Comparison of ENCODE assay signal across 23 cellular contexts in genomic region chr10:132264306-132264950, GRCh38. TPM values are rescaled to one million over a fixed set of nuclear protein-coding genes. Genes with fewer than 3 reads are reported as not detected.
DNase-seq lines count a peak whose midpoint lies in the region; ATAC-seq, FAIRE-seq and TF ChIP-seq lines count a peak whose summit lies in the region.
"Had no signal": no experiment of that assay in that cellular context is flagged by ENCODE, and none has a peak within 500 bp of the region (broad histone marks: within the 10 kb centered on the region; RNA-seq: fewer than 3 reads in every experiment).

No MANE protein-coding gene starts in this region.

- H3K4me3 ChIP-seq in Panc1 (ENCODE audit: low read depth in 2 of 2, low read length in 2 of 2) (no peak overlapping the region), kidney (ENCODE audit: low read length in 2 of 2) (no peak overlapping the region)
- H3K4me3 ChIP-seq: BLaER1, GM12878 had no signal

- BruUV-seq in Panc1 (replicated peaks; lab: Mats Ljungman, UMichigan): no TSS peak

- H3K36me3 ChIP-seq in Panc1 (ENCODE audit: control insufficient read depth, insufficient read depth, low read length) (no peaks in the 10 kb centered on the region), kidney (ENCODE audit: control insufficient read depth in 1 of 2, insufficient read depth in 2 of 2, low read length in 2 of 2) (no peaks in the 10 kb centered on the region)
- H3K36me3 ChIP-seq: BLaER1 had no signal

- H3K4me1 ChIP-seq in Panc1 (ENCODE audit: control insufficient read depth, insufficient read depth, low read length): peaks cover 27% of the 10 kb centered on the region
- peaks cover 0 to 3% of the 10 kb centered on the region in 2 donors for H3K4me1 ChIP-seq in kidney (ENCODE audit: control insufficient read depth in 1 of 2, insufficient read depth in 1 of 2, low read depth in 1 of 2, low read length in 2 of 2)
- H3K4me1 ChIP-seq: Caco-2 had no signal

- H3K9ac ChIP-seq in kidney (ENCODE audit: low read length in 2 of 2): no peak overlapping the region
- H3K9ac ChIP-seq: BLaER1 had no signal

- no peaks in the 10 kb centered on the region for H3K27me3 Mint-ChIP-seq in activated CD4-positive, alpha-beta T cell treated with anti-CD3 and anti-CD28 coated beads, Interleukin-2, amount 10 ng/mL, durations not matched to agents 7 days and 5 days
- H3K27me3 Mint-ChIP-seq in activated CD4-positive, alpha-beta T cell treated with anti-CD3 and anti-CD28 coated beads for 36 hours: no peaks in the 10 kb centered on the region
- H3K27me3 Mint-ChIP-seq: CD4-positive, alpha-beta memory T cell had no signal

- no peaks in the 10 kb centered on the region for H3K27me3 ChIP-seq in Panc1 (ENCODE audit: control insufficient read depth, insufficient read depth, low read length)
- H3K27me3 ChIP-seq: BLaER1 had no signal

- no peak for ATAC-seq in activated CD4-positive, alpha-beta T cell treated with anti-CD3 and anti-CD28 coated beads for 36 hours
- no peak for ATAC-seq in Panc1
- ATAC-seq: GM12878 had no signal

- intact Hi-C loops in activated CD4-positive, alpha-beta T cell treated with anti-CD3 and anti-CD28 coated beads for 36 hours (cut with DNase I, micrococcal nuclease): no loop called here
- intact Hi-C loops in Panc1 (cut with micrococcal nuclease; ENCODE audit: unreplicated experiment): no loop called here
- intact Hi-C loops in kidney (cut with DNase I): no loop called here
- intact Hi-C loops in posterior vena cava (cut with DNase I): loop anchor here in 1 of 2 donors (5.0 kb wide), 1 partner anchor 543 kb away; no protein-coding TSS in a partner anchor

- no peak overlapping the region for H3K4me3 Mint-ChIP-seq in activated CD4-positive, alpha-beta T cell treated with anti-CD3 and anti-CD28 coated beads, Interleukin-2, amount 10 ng/mL, durations not matched to agents 7 days and 5 days
- no peak overlapping the region for H3K4me3 Mint-ChIP-seq in activated CD4-positive, alpha-beta T cell treated with anti-CD3 and anti-CD28 coated beads for 36 hours
- H3K4me3 Mint-ChIP-seq: CD4-positive, alpha-beta memory T cell; H9; HFFc6 had no signal

- in situ Hi-C loops in Panc1 (cut with HindIII; ENCODE audit: low pct_unique_long_range_greater_than_20kb, low sequenced_read_pairs): no loop called here

- POLR2A ChIA-PET in activated CD4-positive, alpha-beta T cell treated with anti-CD3 and anti-CD28 coated beads, Interleukin-2, amount 10 ng/mL, durations not matched to agents 7 days and 5 days (lab: Charles Lee): no interaction called here
- POLR2A ChIA-PET in activated CD4-positive, alpha-beta T cell treated with anti-CD3 and anti-CD28 coated beads for 36 hours (lab: Charles Lee): no interaction called here
- POLR2A ChIA-PET in Panc1 (lab: Charles Lee): no interaction called here

- peaks cover 3% of the 10 kb centered on the region for H3K36me3 Mint-ChIP-seq in activated CD4-positive, alpha-beta T cell treated with anti-CD3 and anti-CD28 coated beads, Interleukin-2, amount 10 ng/mL, durations not matched to agents 7 days and 5 days (ENCODE audit: low read depth)
- no peaks in the 10 kb centered on the region for H3K36me3 Mint-ChIP-seq in activated CD4-positive, alpha-beta T cell treated with anti-CD3 and anti-CD28 coated beads for 36 hours (ENCODE audit: low read depth)
- H3K36me3 Mint-ChIP-seq: CD4-positive, alpha-beta memory T cell had no signal

- no peaks in the 10 kb centered on the region for H3K9me3 ChIP-seq in Panc1 (ENCODE audit: control insufficient read depth, insufficient read depth, low read depth, low read length)
- no peaks in the 10 kb centered on the region for H3K9me3 ChIP-seq in kidney (ENCODE audit: control insufficient read depth in 1 of 2, low read length in 2 of 2)
- H3K9me3 ChIP-seq: BLaER1, Caco-2 had no signal

- TF ChIP-seq CTCF in Panc1 (IDR thresholded peaks at IDR 0.05) (no peak), kidney (IDR thresholded peaks at IDR 0.05; ENCODE audit: borderline replicate concordance, extremely low read depth, insufficient read depth) (no peak)

- peaks cover 21% of the 10 kb centered on the region for H3K4me1 Mint-ChIP-seq in activated CD4-positive, alpha-beta T cell treated with anti-CD3 and anti-CD28 coated beads, Interleukin-2, amount 10 ng/mL, durations not matched to agents 7 days and 5 days
- H3K4me1 Mint-ChIP-seq in activated CD4-positive, alpha-beta T cell treated with anti-CD3 and anti-CD28 coated beads for 36 hours: peaks cover 10% of the 10 kb centered on the region

- H3K27ac Mint-ChIP-seq in activated CD4-positive, alpha-beta T cell treated with anti-CD3 and anti-CD28 coated beads, Interleukin-2, amount 10 ng/mL, durations not matched to agents 7 days and 5 days: peak overlapping the region; percentile 72
- H3K27ac Mint-ChIP-seq in activated CD4-positive, alpha-beta T cell treated with anti-CD3 and anti-CD28 coated beads for 36 hours: no peak overlapping the region
- H3K27ac Mint-ChIP-seq: HFFc6 had no signal

- H3K27ac ChIP-seq in Panc1 (ENCODE audit: low read length) (peak overlapping the region; percentile 51), kidney (ENCODE audit: low read depth in 2 of 2, low read length in 2 of 2) (no peak overlapping the region)
- H3K27ac ChIP-seq: 22Rv1 had no signal

- no peak for FAIRE-seq in kidney (lab: Jason Lieb, UNC)
- FAIRE-seq: GM12878 had no signal

- CTCF ChIA-PET in activated CD4-positive, alpha-beta T cell treated with anti-CD3 and anti-CD28 coated beads, Interleukin-2, amount 10 ng/mL, durations not matched to agents 7 days and 5 days (lab: Charles Lee): no interaction called here
- CTCF ChIA-PET in activated CD4-positive, alpha-beta T cell treated with anti-CD3 and anti-CD28 coated beads for 36 hours (lab: Charles Lee): no interaction called here
- CTCF ChIA-PET in Panc1 (lab: Charles Lee): no interaction called here

- H3K9me3 Mint-ChIP-seq in activated CD4-positive, alpha-beta T cell treated with anti-CD3 and anti-CD28 coated beads, Interleukin-2, amount 10 ng/mL, durations not matched to agents 7 days and 5 days: peaks cover 16% of the 10 kb centered on the region
- H3K9me3 Mint-ChIP-seq in activated CD4-positive, alpha-beta T cell treated with anti-CD3 and anti-CD28 coated beads for 36 hours (ENCODE audit: low read depth): no peaks in the 10 kb centered on the region
- H3K9me3 Mint-ChIP-seq: CD4-positive, alpha-beta memory T cell had no signal

- no peak for DNase-seq in activated CD4-positive, alpha-beta T cell treated with anti-CD3 and anti-CD28 coated beads, Interleukin-2, amount 10 ng/mL, durations not matched to agents 7 days and 5 days
- no peak for DNase-seq in activated CD4-positive, alpha-beta T cell treated with anti-CD3 and anti-CD28 coated beads for 36 hours
- no peak for DNase-seq in Panc1 (ENCODE audit: low read depth, low spot score)
- peak; percentile 55 for DNase-seq in kidney
- DNase-seq in posterior vena cava (ENCODE audit: low spot score): peak; percentile 49
- DNase-seq in NCI-H82 (lab: John Stamatoyannopoulos, UW): no peak
- no peak for DNase-seq in SIG-M5 treated with dmso at 0.1 percent for 504 hours (lab: John Stamatoyannopoulos, UW; ENCODE audit: unreplicated experiment)
- no peak for DNase-seq in NCI-H1694 treated with DMSO at 0.1 percent for 48 hours (lab: John Stamatoyannopoulos, UW)
- DNase-seq: ACHN; Caco-2; CD4-positive, alpha-beta memory T cell; DND-41; H9; HFFc6; Kasumi-1; NCI-H187; NCI-H2107; NCI-H446 treated with DMSO at 0.1 percent for 48 hours; NCI-H526 treated with DMSO at 0.1 percent for 48 hours; SHP77 treated with DMSO at 0.1 percent for 48 hours had no signal

RNA-seq across cellular contexts. Expression of gene STK32C, which starts 43.3 kb away (rescaled TPM):
- total RNA-seq in activated CD4-positive, alpha-beta T cell treated with anti-CD3 and anti-CD28 coated beads, Interleukin-2, amount 10 ng/mL, durations not matched to agents 7 days and 5 days: 10 to 100 TPM; 11.1 to 15.2 TPM
- total RNA-seq in activated CD4-positive, alpha-beta T cell treated with anti-CD3 and anti-CD28 coated beads for 36 hours: 10 to 100 TPM; 15.8 to 19.9 TPM
- total RNA-seq in Panc1 (2021; ENCODE audit: unreplicated experiment) (53.7 TPM), kidney (14.4 TPM), posterior vena cava (1 to 10 TPM; 6.3 to 9.7 TPM)
- 74.8 TPM for polyA plus RNA-seq in Panc1 (2012; ENCODE audit: insufficient read length)
- polyA plus RNA-seq in kidney (ENCODE audit: insufficient read depth, low read depth, low replicate concordance): 11.6 TPM

Comparison
In these comparisons a context has a peak if more than half of its experiments do, and no peak if none do; other contexts are left out.
1. DNase-seq: peak in kidney (single experiment) and posterior vena cava (single experiment); none in activated CD4-positive, alpha-beta T cell treated with anti-CD3 and anti-CD28 coated beads, Interleukin-2, amount 10 ng/mL, durations not matched to agents 7 days and 5 days (single experiment), activated CD4-positive, alpha-beta T cell treated with anti-CD3 and anti-CD28 coated beads for 36 hours (single experiment), Panc1 (single experiment), NCI-H82 (single experiment), SIG-M5 treated with dmso at 0.1 percent for 504 hours (single experiment) and NCI-H1694 treated with DMSO at 0.1 percent for 48 hours (single experiment).